Comparison of ENCODE assay signal across 8 cellular contexts in the genomic region with DNA sequence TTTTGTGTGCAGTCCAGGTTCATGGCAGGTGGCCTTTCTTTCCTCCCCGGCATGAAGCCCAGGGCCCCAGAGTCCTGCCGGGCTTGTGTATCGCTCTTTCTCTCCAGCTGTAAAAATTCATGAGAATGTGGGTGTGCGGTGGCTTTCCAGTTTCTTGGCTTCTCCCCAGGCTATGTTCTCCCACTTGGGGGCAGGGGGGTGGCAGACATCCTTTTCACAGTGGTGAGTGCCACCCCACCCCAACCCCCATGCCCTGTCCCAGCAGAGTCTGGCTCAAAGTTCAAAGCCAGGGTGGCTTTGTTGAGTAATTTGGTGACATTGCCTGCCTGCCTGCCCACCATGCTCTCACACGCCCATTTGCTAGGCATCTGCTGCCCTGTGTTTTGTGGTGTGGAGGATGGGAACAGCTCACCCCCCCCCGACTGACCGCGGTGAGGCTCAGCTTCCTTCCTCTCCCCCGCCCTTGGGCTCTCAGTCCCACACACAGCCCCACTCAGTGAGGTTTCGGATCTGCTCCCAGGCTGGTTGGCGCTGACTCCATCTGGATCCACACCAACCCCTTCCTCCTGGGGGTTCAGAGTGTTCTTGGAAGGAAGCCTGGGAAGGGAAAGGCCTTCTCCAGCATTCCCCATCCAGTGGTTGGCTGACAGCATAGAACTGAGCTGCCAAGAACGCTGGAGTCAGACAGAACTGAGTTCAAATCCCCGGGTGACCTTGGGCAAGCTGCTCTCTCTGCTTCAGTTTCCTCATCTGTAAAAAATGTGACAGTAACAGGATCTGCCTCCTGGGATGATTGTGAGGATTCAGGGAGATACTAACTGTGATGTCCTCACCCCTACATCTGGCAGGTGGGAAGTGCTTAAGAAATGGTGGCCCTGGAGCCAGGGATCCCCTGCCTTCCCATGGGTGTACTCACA. TPM values are rescaled to one million over a fixed set of nuclear protein-coding genes. Genes with fewer than 3 reads are reported as not detected.
DNase-seq lines count a peak whose midpoint lies in the region; ATAC-seq and TF ChIP-seq lines count a peak whose summit lies in the region.

No MANE protein-coding gene starts in this region.

- H3K27me3 ChIP-seq in muscle layer of duodenum (ENCODE audit: low read depth, low read length) (no peaks in the 10 kb centered on the region), uterus (no peaks in the 10 kb centered on the region)

- ATAC-seq in GM18867 (IDR thresholded peaks at IDR 0.05; ENCODE audit: unreplicated experiment), result peak; percentile 57
- ATAC-seq in HG03045 (IDR thresholded peaks at IDR 0.05; ENCODE audit: unreplicated experiment), result peak; percentile 64
- ATAC-seq in esophagus mucosa, result peak; percentile 41

- intact Hi-C loops in uterus (cut with DNase I; ENCODE audit: low total_unique reads), result no loop called here

- peak; percentile 90 for DNase-seq in A172 (ENCODE audit: low spot score)
- peak; percentile 62 for DNase-seq in SKM-1 (lab: John Stamatoyannopoulos, UW; ENCODE audit: unreplicated experiment)
- peak; percentile 98 for DNase-seq in uterus
- DNase-seq in COLO829 (ENCODE audit: low spot score), result no peak

- peak in 1 of 2 donors; percentile 13 for TF ChIP-seq POLR2A in uterus (IDR thresholded peaks at IDR 0.05)

- H3K9me3 ChIP-seq in muscle layer of duodenum (ENCODE audit: control insufficient read depth in 1 of 2, low read length in 2 of 2), result no peaks in the 10 kb centered on the region
- no peaks in the 10 kb centered on the region for H3K9me3 ChIP-seq in uterus

- peak overlapping the region; percentile 62 for H3K27ac ChIP-seq in muscle layer of duodenum (ENCODE audit: low read length)
- peak overlapping the region; percentile 80 to 89 for H3K27ac ChIP-seq in uterus

- no peak for TF ChIP-seq CTCF in uterus (IDR thresholded peaks at IDR 0.05)

- H3K36me3 ChIP-seq in muscle layer of duodenum (ENCODE audit: control insufficient read depth in 1 of 2, insufficient read depth in 2 of 2, low read length in 2 of 2) (peaks cover 0 to 3% of the 10 kb centered on the region in 2 donors), uterus (no peaks in the 10 kb centered on the region)

- H3K4me1 ChIP-seq in muscle layer of duodenum (ENCODE audit: control insufficient read depth in 1 of 2, insufficient read depth in 2 of 2, low read length in 2 of 2), result peaks cover 27 to 52% of the 10 kb centered on the region in 2 donors
- peaks cover 8 to 14% of the 10 kb centered on the region in 2 donors for H3K4me1 ChIP-seq in uterus

- H3K4me3 ChIP-seq in muscle layer of duodenum (ENCODE audit: low read depth in 1 of 2, low read length in 2 of 2) (peak overlapping the region in 1 of 2 donors; percentile 24), uterus (no peak overlapping the region)

RNA-seq across cellular contexts. Expression of gene CHD9, which starts 36.1 kb away (rescaled TPM):
- 28.8 and 35.5 TPM in 2 replicates for total RNA-seq in A172 (2014; rRNA removed; shearing (Covaris generic))
- total RNA-seq in esophagus mucosa (39.3 TPM), uterus (100 to 1,000 TPM in 3 of 4 donors, 10 to 100 TPM in 1; 46.9 to 174 (median 133) TPM)

RNA-seq across cellular contexts. Expression of gene CHD9NB, which starts 38.2 kb away (rescaled TPM):
- 1.0 and 1.6 TPM in 2 replicates for total RNA-seq in A172 (2014; rRNA removed; shearing (Covaris generic))
- 2.2 TPM for total RNA-seq in esophagus mucosa
- 1 to 10 TPM in 3 of 4 donors, not detected in 1; 1.2 to 4.3 (median 4.1) TPM for total RNA-seq in uterus
